30 cellular contexts compared by ENCODE assay signal in genomic region chr12:28681980-28682379, GRCh38.
"Had no signal": no experiment of that assay in that cellular context is flagged by ENCODE, and none has a peak within 500 bp of the region (broad histone marks: within the 10 kb centered on the region; RNA-seq: fewer than 3 reads in every experiment).

No MANE protein-coding gene starts in this region.

- H3K9me3 ChIP-seq: neutrophil, pancreas, stomach, thoracic aorta, thyroid gland, upper lobe of left lung, vagina had no signal

- H3K27ac Mint-ChIP-seq: naive thymus-derived CD8-positive, alpha-beta T cell; nephron progenitor cell; progenitor cell of endocrine pancreas; stimulated activated effector memory CD8-positive, alpha-beta T cell treated with anti-CD3 and anti-CD28 coated beads, Interleukin-12 subunit alpha, Interleukin-12 subunit beta, amount 100 ng/mL, for 72 hours; stimulated activated naive B cell treated with anti-CD40 and anti-IgM and Interleukin-4, amounts not matched to agents 10 μg/mL and 1 μg/mL and 100 μg/mL, for 72 hours; stimulated activated naive CD8-positive, alpha-beta T cell treated with anti-CD3 and anti-CD28 coated beads, Interleukin-15, Interleukin-2, amounts not matched to agents 100 ng/mL and 50 ng/mL, for 24 hours had no signal

- H3K36me3 ChIP-seq: neutrophil, pancreas, spleen, stomach, thoracic aorta, thyroid gland, tibial nerve, upper lobe of left lung, vagina had no signal

- H3K4me3 Mint-ChIP-seq: naive thymus-derived CD8-positive, alpha-beta T cell; nephron progenitor cell; neural crest cell; stimulated activated effector memory CD8-positive, alpha-beta T cell treated with anti-CD3 and anti-CD28 coated beads, Interleukin-12 subunit alpha, Interleukin-12 subunit beta, amount 100 ng/mL, for 72 hours; stimulated activated naive B cell treated with anti-CD40 and anti-IgM and Interleukin-4, amounts not matched to agents 10 μg/mL and 1 μg/mL and 100 μg/mL, for 72 hours; stimulated activated naive CD8-positive, alpha-beta T cell treated with anti-CD3 and anti-CD28 coated beads, Interleukin-15, Interleukin-2, amounts not matched to agents 100 ng/mL and 50 ng/mL, for 24 hours had no signal

- H3K4me3 ChIP-seq: pancreas, psoas muscle, skin epidermis, smooth muscle cell, spleen, stomach, thoracic aorta, thyroid gland, tibial nerve, upper lobe of left lung, vagina had no signal

- H3K4me1 ChIP-seq: pancreas, psoas muscle, spleen, stomach, thyroid gland, tibial nerve, upper lobe of left lung, vagina had no signal

- H3K4me1 Mint-ChIP-seq: naive B cell; naive thymus-derived CD8-positive, alpha-beta T cell; nephron progenitor cell; neural crest cell; stimulated activated effector memory CD8-positive, alpha-beta T cell treated with anti-CD3 and anti-CD28 coated beads, Interleukin-12 subunit alpha, Interleukin-12 subunit beta, amount 100 ng/mL, for 72 hours; stimulated activated naive B cell treated with anti-CD40 and anti-IgM and Interleukin-4, amounts not matched to agents 10 μg/mL and 1 μg/mL and 100 μg/mL, for 72 hours had no signal

- H3K27ac ChIP-seq: neutrophil, pancreas, psoas muscle, skin epidermis, spleen, stomach, thoracic aorta, thyroid gland, tibial nerve, upper lobe of left lung, vagina had no signal

- H3K4me2 ChIP-seq: smooth muscle cell had no signal

- H3K27me3 ChIP-seq: neutrophil, pancreas, spleen, stomach, thyroid gland, tibial nerve, upper lobe of left lung, vagina had no signal

- H3K27me3 Mint-ChIP-seq: naive B cell; progenitor cell of endocrine pancreas; stimulated activated naive B cell treated with anti-CD40 and anti-IgM and Interleukin-4, amounts not matched to agents 10 μg/mL and 1 μg/mL and 100 μg/mL, for 72 hours; stimulated activated naive CD8-positive, alpha-beta T cell treated with anti-CD3 and anti-CD28 coated beads, Interleukin-15, Interleukin-2, amounts not matched to agents 100 ng/mL and 50 ng/mL, for 24 hours had no signal

- FAIRE-seq: urothelium cell line had no signal

- ATAC-seq: naive thymus-derived CD8-positive, alpha-beta T cell; pancreas; psoas muscle; right cardiac atrium; sciatic nerve; stimulated activated effector memory CD8-positive, alpha-beta T cell treated with anti-CD3 and anti-CD28 coated beads, Interleukin-12 subunit alpha, Interleukin-12 subunit beta, amount 100 ng/mL, for 72 hours; stimulated activated naive B cell treated with anti-CD40 and anti-IgM and Interleukin-4, amounts not matched to agents 10 μg/mL and 1 μg/mL and 100 μg/mL, for 72 hours had no signal

- H3K36me3 Mint-ChIP-seq: naive B cell; naive thymus-derived CD8-positive, alpha-beta T cell; stimulated activated effector memory CD8-positive, alpha-beta T cell treated with anti-CD3 and anti-CD28 coated beads, Interleukin-12 subunit alpha, Interleukin-12 subunit beta, amount 100 ng/mL, for 72 hours; stimulated activated naive B cell treated with anti-CD40 and anti-IgM and Interleukin-4, amounts not matched to agents 10 μg/mL and 1 μg/mL and 100 μg/mL, for 72 hours had no signal

- DNase-seq: naive B cell; naive thymus-derived CD8-positive, alpha-beta T cell; nephron progenitor cell; nucleus accumbens; pancreas; psoas muscle; right cardiac atrium; spleen; stimulated activated CD4-positive, alpha-beta T cell treated with anti-CD3 and anti-CD28 coated beads, Interleukin-15, amount 100 ng/mL, for 24 hours; stimulated activated CD4-positive, alpha-beta T cell treated with anti-CD3 and anti-CD28 coated beads, Interleukin-2, amount 100 ng/mL, for 24 hours; stimulated activated CD4-positive, alpha-beta T cell treated with anti-CD3 and anti-CD28 coated beads, Interleukin-2, amount 100 ng/mL, for 48 hours; stimulated activated CD4-positive, alpha-beta T cell treated with anti-CD3 and anti-CD28 coated beads, Interleukin-4, amount 100 ng/mL, for 24 hours; stimulated activated naive B cell treated with anti-CD40 and anti-IgM and Interleukin-4, amounts not matched to agents 10 μg/mL and 1 μg/mL and 100 μg/mL, for 72 hours; stimulated activated naive CD4-positive, alpha-beta T cell treated with Interleukin-2 at 50 U/mL for 16 hours; stomach; thyroid gland; trophoblast cell; upper lobe of left lung had no signal

- H3K9me3 Mint-ChIP-seq: nephron progenitor cell; stimulated activated effector memory CD8-positive, alpha-beta T cell treated with anti-CD3 and anti-CD28 coated beads, Interleukin-12 subunit alpha, Interleukin-12 subunit beta, amount 100 ng/mL, for 72 hours had no signal
